In genomic region chr22:39519681-39520053, GRCh38 we compare ENCODE assay signal across 1 cellular context.
TF ChIP-seq lines count a peak whose summit lies in the region.

No MANE protein-coding gene starts in this region.

TF ChIP-seq in HepG2, 621 proteins besides CTCF, POLR2A, EP300 and RAD21 (continued from another document and continues in another):
- TF ChIP-seq BCLAF1 (IDR thresholded peaks at IDR 0.05) (no peak), ZFP62 (CRISPR knock-in tag; IDR thresholded peaks at IDR 0.05) (no peak), FOXA1 (IDR thresholded peaks at IDR 0.05) (no peak), FOXA1 (CRISPR knock-in tag; IDR thresholded peaks at IDR 0.05) (0 out of 2 replicates have a peak, but pooled peaks have one; percentile 8), ATF4 (CRISPR knock-in tag; IDR thresholded peaks at IDR 0.05) (no peak; a peak in 1 of 4 replicates), PLRG1 (conservative IDR thresholded peaks at IDR 0.05) (no peak), ZNF318 (CRISPR knock-in tag; IDR thresholded peaks at IDR 0.05) (no peak), ETV5 (CRISPR knock-in tag; IDR thresholded peaks at IDR 0.05; ENCODE audit: borderline replicate concordance) (no peak), ZNF563 (CRISPR knock-in tag; IDR thresholded peaks at IDR 0.05) (no peak; the same call in 1 of the 2 replicates), ARNTL (CRISPR knock-in tag; IDR thresholded peaks at IDR 0.05) (no peak), ZNF879 (CRISPR knock-in tag; IDR thresholded peaks at IDR 0.05) (no peak), GPBP1L1 (CRISPR knock-in tag; IDR thresholded peaks at IDR 0.05) (no peak), SIX4 (CRISPR knock-in tag; IDR thresholded peaks at IDR 0.05) (no peak), SATB2 (CRISPR knock-in tag; IDR thresholded peaks at IDR 0.05) (no peak), CREBL2 (CRISPR knock-in tag; IDR thresholded peaks at IDR 0.05; ENCODE audit: borderline replicate concordance) (no peak), NFIC (IDR thresholded peaks at IDR 0.05; ENCODE audit: low read length) (no peak), SMYD3 (CRISPR knock-in tag; IDR thresholded peaks at IDR 0.05) (no peak), ZNF354B (CRISPR knock-in tag; IDR thresholded peaks at IDR 0.05) (no peak), ZNF484 (CRISPR knock-in tag; IDR thresholded peaks at IDR 0.05; ENCODE audit: borderline replicate concordance, low read depth) (no peak), ZNF264 (CRISPR knock-in tag; IDR thresholded peaks at IDR 0.05) (no peak), SKIL (CRISPR knock-in tag; IDR thresholded peaks at IDR 0.05; ENCODE audit: borderline replicate concordance) (no peak), KDM1A (CRISPR knock-in tag; IDR thresholded peaks at IDR 0.05) (no peak), THAP9 (CRISPR knock-in tag; IDR thresholded peaks at IDR 0.05; ENCODE audit: borderline replicate concordance) (no peak), FOXK2 (IDR thresholded peaks at IDR 0.05) (no peak), THRA (CRISPR knock-in tag; IDR thresholded peaks at IDR 0.05; ENCODE audit: borderline replicate concordance) (peak; percentile 38; the same call in 1 of the 2 replicates), SMC3 (IDR thresholded peaks at IDR 0.05; ENCODE audit: low read length) (no peak), ARNT (IDR thresholded peaks at IDR 0.05) (no peak), BATF2 (CRISPR knock-in tag; IDR thresholded peaks at IDR 0.05) (no peak), KLF9 (CRISPR knock-in tag; IDR thresholded peaks at IDR 0.05; ENCODE audit: low read depth) (no peak), ZNF225 (CRISPR knock-in tag; IDR thresholded peaks at IDR 0.05) (no peak), PHF20 (CRISPR knock-in tag; IDR thresholded peaks at IDR 0.05) (no peak; the same call in 1 of the 2 replicates), ATAD3A (CRISPR knock-in tag; IDR thresholded peaks at IDR 0.05) (no peak), RARG (CRISPR knock-in tag; IDR thresholded peaks at IDR 0.05; ENCODE audit: low read depth) (no peak), ZBTB14 (CRISPR knock-in tag; IDR thresholded peaks at IDR 0.05) (0 out of 2 replicates have a peak, but pooled peaks have one; percentile 1)
